Comparison of ENCODE assay signal across 9 cellular contexts in genomic region chrX:79366888-79367749, GRCh38. TPM values are rescaled to one million over a fixed set of nuclear protein-coding genes. Genes with fewer than 3 reads are reported as not detected.
DNase-seq lines count a peak whose midpoint lies in the region; ATAC-seq, FAIRE-seq and TF ChIP-seq lines count a peak whose summit lies in the region.
"Had no signal": no experiment of that assay in that cellular context is flagged by ENCODE, and none has a peak within 500 bp of the region (broad histone marks: within the 10 kb centered on the region; RNA-seq: fewer than 3 reads in every experiment).

TSS of gene ITM2A (minus strand) at chrX:79367334. CDS start at chrX:79367215, 119 bp downstream.

- no peak for FAIRE-seq in astrocyte (lab: Jason Lieb, UNC)

- DNase-seq in T-helper 2 cell (peak; percentile 17 to 78 (median 57)), astrocyte (ENCODE audit: low read depth) (no peak), kidney tubule cell (ENCODE audit: low spot score) (peak; percentile 17), SJCRH30 (no peak), NCI-H1436 treated with DMSO at 0.1 percent for 48 hours (lab: John Stamatoyannopoulos, UW) (no peak)
- DNase-seq in stimulated activated CD4-positive, alpha-beta T cell treated with anti-CD3 and anti-CD28 coated beads, Interleukin-4, amount 100 ng/mL, for 4 hours, result peak; percentile 50 to 59

- H3K27me3 ChIP-seq in astrocyte (ENCODE audit: insufficient read depth, low read length), result no peaks in the 10 kb centered on the region
- no peaks in the 10 kb centered on the region for H3K27me3 ChIP-seq in SJCRH30

- H3K27me3 Mint-ChIP-seq in astrocyte (ENCODE audit: low read depth, unreplicated experiment), result no peaks in the 10 kb centered on the region

- peak within 1 kb of the TSS; percentile 69 for H3K27ac Mint-ChIP-seq in astrocyte (ENCODE audit: unreplicated experiment)

- H3K4me3 ChIP-seq in astrocyte (ENCODE audit: insufficient read depth, low read depth, low read length) (no peak within 1 kb of the TSS), SJCRH30 (no peak within 1 kb of the TSS)

- no peaks in the 10 kb centered on the region for H3K79me2 ChIP-seq in astrocyte (ENCODE audit: insufficient read depth, low read length)

- H4K20me1 ChIP-seq in astrocyte (ENCODE audit: insufficient read depth, low read length), result no peaks in the 10 kb centered on the region

- H3K9me3 ChIP-seq in astrocyte (ENCODE audit: insufficient read depth, low read depth, low read length), result no peaks in the 10 kb centered on the region
- no peaks in the 10 kb centered on the region for H3K9me3 ChIP-seq in SJCRH30 (replicated peaks)

- H3K36me3 Mint-ChIP-seq in astrocyte (ENCODE audit: low read depth, unreplicated experiment), result no peaks in the 10 kb centered on the region

- H3K4me1 ChIP-seq in astrocyte (ENCODE audit: insufficient read depth, low read length) (no peaks in the 10 kb centered on the region), SJCRH30 (no peaks in the 10 kb centered on the region)

- no peak within 1 kb of the TSS for H3K27ac ChIP-seq in astrocyte (ENCODE audit: low read depth, low read length)
- H3K27ac ChIP-seq in SJCRH30, result no peak within 1 kb of the TSS

- no peak for TF ChIP-seq CTCF in astrocyte (IDR thresholded peaks at IDR 0.05; ENCODE audit: insufficient read depth, low read depth, low read length)

- H3K9ac ChIP-seq in astrocyte (ENCODE audit: low read length), result no peak within 1 kb of the TSS

- ATAC-seq in GM18498 (IDR thresholded peaks at IDR 0.05; ENCODE audit: unreplicated experiment) (peak; percentile 70), HG02852 (IDR thresholded peaks at IDR 0.05; ENCODE audit: unreplicated experiment) (peak; percentile 70)

- H2AFZ ChIP-seq in astrocyte (ENCODE audit: low read depth, low read length), result no peak within 1 kb of the TSS

- peaks cover 11% of the 10 kb centered on the region for H3K4me1 Mint-ChIP-seq in astrocyte (ENCODE audit: low read depth, unreplicated experiment)

- peak within 1 kb of the TSS; percentile 95 for H3K4me3 Mint-ChIP-seq in astrocyte (ENCODE audit: unreplicated experiment)

- no peaks in the 10 kb centered on the region for H3K36me3 ChIP-seq in astrocyte (ENCODE audit: insufficient read depth, low read length)
- H3K36me3 ChIP-seq in SJCRH30, result no peaks in the 10 kb centered on the region

- peak within 1 kb of the TSS; percentile 30 for H3K4me2 ChIP-seq in astrocyte (ENCODE audit: low read length)

- H3K9me3 Mint-ChIP-seq in astrocyte (ENCODE audit: unreplicated experiment), result no peaks in the 10 kb centered on the region

RNA-seq across cellular contexts. Expression of gene ITM2A, which starts in this region (rescaled TPM):
- total RNA-seq in astrocyte, result 40.7 and 54.1 TPM in 2 replicates
- not detected in 2 replicates for total RNA-seq in SJCRH30 (2014; rRNA removed; shearing (Covaris generic))
- total RNA-seq: M059J had no signal

Comparison
In these comparisons a context has a peak if more than half of its experiments do, and no peak if none do; other contexts are left out.
1. RNA of gene ITM2A (total RNA-seq): 40.7 to 54.1 TPM in astrocyte; not detected in SJCRH30; every median in the first group is over 10 times any median in the second.
2. DNase-seq: peak in T-helper 2 cell (5 of 5), kidney tubule cell (single experiment) and stimulated activated CD4-positive, alpha-beta T cell treated with anti-CD3 and anti-CD28 coated beads, Interleukin-4, amount 100 ng/mL, for 4 hours (2 of 2); none in astrocyte (single experiment), SJCRH30 (0 of 2) and NCI-H1436 treated with DMSO at 0.1 percent for 48 hours (single experiment).